10 cellular contexts compared by ENCODE assay signal in genomic region chr3:76570436-76571057, GRCh38.
A peak's percentile ranks its signal among the peaks of the same experiment; 100 is the strongest.
DNase-seq lines count a peak whose midpoint lies in the region; ATAC-seq and TF ChIP-seq lines count a peak whose summit lies in the region.
"Had no signal": no experiment of that assay in that cellular context is flagged by ENCODE, and none has a peak within 500 bp of the region (broad histone marks: within the 10 kb centered on the region; RNA-seq: fewer than 3 reads in every experiment).

No MANE protein-coding gene starts in this region.

- TF ChIP-seq CTCF in dorsolateral prefrontal cortex (IDR thresholded peaks at IDR 0.05 in 54 of 56, conservative IDR thresholded peaks at IDR 0.05 in 2 of 56; ENCODE audit: low read depth in 1 of 56, partially characterized antibody in 56 of 56): peak; percentile 55 to 86 (median 72)
- peak; percentile 49 for TF ChIP-seq CTCF in parathyroid adenoma (IDR thresholded peaks at IDR 0.05)

- H3K36me3 ChIP-seq in parathyroid adenoma (ENCODE audit: control insufficient read depth, insufficient read depth, low read length) (no peaks in the 10 kb centered on the region), aorta (ENCODE audit: control insufficient read depth in 1 of 2, insufficient read depth in 2 of 2, low read length in 1 of 2) (no peaks in the 10 kb centered on the region)

- DNase-seq in NCI-H1092 treated with DMSO at 0.1 percent for 48 hours (lab: John Stamatoyannopoulos, UW): peak; percentile 11
- no peak for DNase-seq in NCI-H1092 (lab: John Stamatoyannopoulos, UW)
- peak; percentile 15 for DNase-seq in NAMALWA (ENCODE audit: low spot score)
- no peak for DNase-seq in dorsolateral prefrontal cortex
- DNase-seq in activated naive CD4-positive, alpha-beta T cell treated with anti-CD3 and anti-CD28 coated beads, Interleukin-2, amount 50 U/mL, for 16 hours: no peak
- no peak for DNase-seq in HK-2 (ENCODE audit: unreplicated experiment)
- DNase-seq in aorta: no peak
- DNase-seq: activated gamma-delta T cell had no signal

- no peak overlapping the region for H3K4me2 ChIP-seq in parathyroid adenoma (ENCODE audit: low read length)

- H3K9ac ChIP-seq in parathyroid adenoma: no peak overlapping the region
- H3K9ac ChIP-seq: BLaER1 treated with 17β-estradiol and CSF1 and Interleukin-3, amounts not matched to agents 10 nM and 100 nM had no signal

- no peak overlapping the region for H2AFZ ChIP-seq in parathyroid adenoma

- intact Hi-C loops in dorsolateral prefrontal cortex (cut with DNase I): loop anchor here in 1 of 2 donors (5.0 kb wide), 1 partner anchor 203 kb away; no protein-coding TSS in a partner anchor
- intact Hi-C loops in aorta (cut with DNase I): no loop called here

- H3K27me3 ChIP-seq in dorsolateral prefrontal cortex (no peaks in the 10 kb centered on the region), parathyroid adenoma (ENCODE audit: control insufficient read depth, insufficient read depth, low read length) (no peaks in the 10 kb centered on the region), aorta (ENCODE audit: control insufficient read depth in 1 of 2, insufficient read depth in 2 of 2, low read length in 1 of 2) (no peaks in the 10 kb centered on the region)
- H3K27me3 ChIP-seq: BLaER1 treated with 17β-estradiol and CSF1 and Interleukin-3, amounts not matched to agents 10 nM and 100 nM had no signal

- H3K9me3 ChIP-seq in parathyroid adenoma (ENCODE audit: control insufficient read depth, low read length) (no peaks in the 10 kb centered on the region), aorta (ENCODE audit: control insufficient read depth, low read length) (no peaks in the 10 kb centered on the region)

- H3K4me1 ChIP-seq in parathyroid adenoma (no peaks in the 10 kb centered on the region), aorta (ENCODE audit: control insufficient read depth in 1 of 2, insufficient read depth in 2 of 2, low read length in 2 of 2) (no peaks in the 10 kb centered on the region)

- no peak for ATAC-seq in aorta (ENCODE audit: low FRiP score)

- no peak overlapping the region for H3K4me3 ChIP-seq in dorsolateral prefrontal cortex
- H3K4me3 ChIP-seq in parathyroid adenoma (ENCODE audit: low read depth, low read length): no peak overlapping the region
- H3K4me3 ChIP-seq in aorta (ENCODE audit: low read length in 2 of 2): no peak overlapping the region

- H3K79me2 ChIP-seq in parathyroid adenoma: no peaks in the 10 kb centered on the region

- H3K27ac ChIP-seq in dorsolateral prefrontal cortex (no peak overlapping the region), parathyroid adenoma (no peak overlapping the region), aorta (ENCODE audit: low read depth in 1 of 2, low read length in 2 of 2) (no peak overlapping the region)
- H3K27ac ChIP-seq: BLaER1 treated with 17β-estradiol and CSF1 and Interleukin-3, amounts not matched to agents 10 nM and 100 nM had no signal

- 62 to 63% methylated on average over 3 of the region's 3 CpGs for WGBS in aorta, 2 donors

Comparison
In these comparisons a context has a peak if more than half of its experiments do, and no peak if none do; other contexts are left out.
1. DNase-seq: peak in NCI-H1092 treated with DMSO at 0.1 percent for 48 hours (single experiment) and NAMALWA (single experiment); none in NCI-H1092 (single experiment), dorsolateral prefrontal cortex (0 of 10), activated naive CD4-positive, alpha-beta T cell treated with anti-CD3 and anti-CD28 coated beads, Interleukin-2, amount 50 U/mL, for 16 hours (single experiment), HK-2 (single experiment) and aorta (0 of 2).